1 cellular context compared by ENCODE assay signal in genomic region chr20:44208770-44209169, GRCh38.
TF ChIP-seq lines count a peak whose summit lies in the region.

No MANE protein-coding gene starts in this region.

TF ChIP-seq in HCT116, 20 proteins besides CTCF, POLR2A, EP300 and RAD21:
- TF ChIP-seq REST (IDR thresholded peaks at IDR 0.05; ENCODE audit: low read depth) = no peak
- TF ChIP-seq, protein P1, sequence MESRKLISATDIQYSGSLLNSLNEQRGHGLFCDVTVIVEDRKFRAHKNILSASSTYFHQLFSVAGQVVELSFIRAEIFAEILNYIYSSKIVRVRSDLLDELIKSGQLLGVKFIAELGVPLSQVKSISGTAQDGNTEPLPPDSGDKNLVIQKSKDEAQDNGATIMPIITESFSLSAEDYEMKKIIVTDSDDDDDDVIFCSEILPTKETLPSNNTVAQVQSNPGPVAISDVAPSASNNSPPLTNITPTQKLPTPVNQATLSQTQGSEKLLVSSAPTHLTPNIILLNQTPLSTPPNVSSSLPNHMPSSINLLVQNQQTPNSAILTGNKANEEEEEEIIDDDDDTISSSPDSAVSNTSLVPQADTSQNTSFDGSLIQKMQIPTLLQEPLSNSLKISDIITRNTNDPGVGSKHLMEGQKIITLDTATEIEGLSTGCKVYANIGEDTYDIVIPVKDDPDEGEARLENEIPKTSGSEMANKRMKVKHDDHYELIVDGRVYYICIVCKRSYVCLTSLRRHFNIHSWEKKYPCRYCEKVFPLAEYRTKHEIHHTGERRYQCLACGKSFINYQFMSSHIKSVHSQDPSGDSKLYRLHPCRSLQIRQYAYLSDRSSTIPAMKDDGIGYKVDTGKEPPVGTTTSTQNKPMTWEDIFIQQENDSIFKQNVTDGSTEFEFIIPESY (IDR thresholded peaks at IDR 0.05; ENCODE audit: extremely low read depth, insufficient replicate concordance, low read length) = no peak
- TF ChIP-seq POLR2AphosphoS5 (IDR thresholded peaks at IDR 0.05; ENCODE audit: low read depth, low read length) = no peak
- no peak for TF ChIP-seq SRF (IDR thresholded peaks at IDR 0.05; ENCODE audit: low read depth)
- no peak for TF ChIP-seq TCF7L2 (IDR thresholded peaks at IDR 0.05; ENCODE audit: borderline replicate concordance, extremely low read depth, insufficient read depth, insufficient read length)
- TF ChIP-seq FOSL1 (IDR thresholded peaks at IDR 0.05; ENCODE audit: low read depth) = no peak
- TF ChIP-seq EZH2 (IDR thresholded peaks at IDR 0.05) = no peak
- no peak for TF ChIP-seq ZNF274 (IDR thresholded peaks at IDR 0.05; ENCODE audit: low read depth, low read length)
- TF ChIP-seq JUND (IDR thresholded peaks at IDR 0.05) = no peak
- TF ChIP-seq CEBPB (IDR thresholded peaks at IDR 0.05; ENCODE audit: low read depth) = no peak
- no peak for TF ChIP-seq SIN3A (IDR thresholded peaks at IDR 0.05; ENCODE audit: low read depth)
- no peak for TF ChIP-seq ELF1 (IDR thresholded peaks at IDR 0.05; ENCODE audit: borderline replicate concordance, low read depth)
- no peak for TF ChIP-seq EGR1 (IDR thresholded peaks at IDR 0.05; ENCODE audit: low read depth)
- no peak for TF ChIP-seq YY1 (IDR thresholded peaks at IDR 0.05; ENCODE audit: extremely low read depth, insufficient replicate concordance, low read depth, low read length)
- TF ChIP-seq, protein P2, sequence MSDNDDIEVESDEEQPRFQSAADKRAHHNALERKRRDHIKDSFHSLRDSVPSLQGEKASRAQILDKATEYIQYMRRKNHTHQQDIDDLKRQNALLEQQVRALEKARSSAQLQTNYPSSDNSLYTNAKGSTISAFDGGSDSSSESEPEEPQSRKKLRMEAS (IDR thresholded peaks at IDR 0.05) = no peak
- TF ChIP-seq CBX3 (IDR thresholded peaks at IDR 0.05; ENCODE audit: low read depth) = no peak
- no peak for TF ChIP-seq ATF3 (IDR thresholded peaks at IDR 0.05)
